8 cellular contexts compared by ENCODE assay signal in genomic region chr5:16809816-16810502, GRCh38.
A peak's percentile ranks its signal among the peaks of the same experiment; 100 is the strongest.
DNase-seq lines count a peak whose midpoint lies in the region; ATAC-seq and TF ChIP-seq lines count a peak whose summit lies in the region.

No MANE protein-coding gene starts in this region.

- 24 to 32% (median 25%) methylated on average over 10 to 11 of the region's 11 CpGs for WGBS in heart left ventricle, 4 donors

- ATAC-seq in heart left ventricle (peak; percentile 55 to 74 (median 65)), GM21619 (IDR thresholded peaks at IDR 0.05; ENCODE audit: unreplicated experiment) (no peak)

- H3K27me3 ChIP-seq in heart left ventricle = no peaks in the 10 kb centered on the region

- no peak for TF ChIP-seq POLR2A in heart left ventricle (IDR thresholded peaks at IDR 0.05)

- no peak overlapping the region for H3K4me3 ChIP-seq in heart left ventricle

- DNase-seq in GM03348 (ENCODE audit: low spot score) (peak; percentile 86), SW480 (ENCODE audit: low spot score) (peak; percentile 97), heart left ventricle (peak in 1 of 5 donors; percentile 37), retina (peak; percentile 17), T-helper 1 cell (no peak)
- DNase-seq in stimulated activated CD4-positive, alpha-beta T cell treated with anti-CD3 and anti-CD28 coated beads, Interleukin-4, amount 100 ng/mL, for 24 hours = no peak
- no peak for DNase-seq in activated effector memory CD4-positive, alpha-beta T cell treated with anti-CD3 and anti-CD28 coated beads, Interleukin-2, amount 50 U/mL, for 16 hours

- H3K36me3 ChIP-seq in heart left ventricle = no peaks in the 10 kb centered on the region

- no peak overlapping the region for H3K27ac ChIP-seq in heart left ventricle

- no peaks in the 10 kb centered on the region for H3K9me3 ChIP-seq in heart left ventricle

- H3K4me1 ChIP-seq in heart left ventricle = peaks cover 0 to 17% (median 11%) of the 10 kb centered on the region in 12 donors

- intact Hi-C loops in heart left ventricle (cut with DNase I) = no loop called here

- no peak for TF ChIP-seq CTCF in heart left ventricle (IDR thresholded peaks at IDR 0.05)

Comparison
In these comparisons a context has a peak if more than half of its experiments do, and no peak if none do; other contexts are left out.
1. DNase-seq: peak in GM03348 (single experiment), SW480 (single experiment) and retina (single experiment); none in stimulated activated CD4-positive, alpha-beta T cell treated with anti-CD3 and anti-CD28 coated beads, Interleukin-4, amount 100 ng/mL, for 24 hours (single experiment), T-helper 1 cell (0 of 5) and activated effector memory CD4-positive, alpha-beta T cell treated with anti-CD3 and anti-CD28 coated beads, Interleukin-2, amount 50 U/mL, for 16 hours (single experiment).